10 cellular contexts compared by ENCODE assay signal in genomic region chr7:65268782-65269149, GRCh38.
DNase-seq lines count a peak whose midpoint lies in the region; ATAC-seq, FAIRE-seq and TF ChIP-seq lines count a peak whose summit lies in the region.
"Had no signal": no experiment of that assay in that cellular context is flagged by ENCODE, and none has a peak within 500 bp of the region (broad histone marks: within the 10 kb centered on the region; RNA-seq: fewer than 3 reads in every experiment).

No MANE protein-coding gene starts in this region.

- H3K4me1 Mint-ChIP-seq in stimulated activated naive CD8-positive, alpha-beta T cell treated with anti-CD3 and anti-CD28 coated beads, Interleukin-15, Interleukin-2, amounts not matched to agents 100 ng/mL and 50 ng/mL, for 24 hours (ENCODE audit: low read depth) = peaks cover 11% of the 10 kb centered on the region
- peaks cover 3% of the 10 kb centered on the region for H3K4me1 Mint-ChIP-seq in activated CD8-positive, alpha-beta T cell treated with anti-CD3 and anti-CD28 coated beads for 36 hours (ENCODE audit: low read depth)
- peaks cover 15% of the 10 kb centered on the region for H3K4me1 Mint-ChIP-seq in type B pancreatic cell (ENCODE audit: unreplicated experiment)

- POLR2A ChIA-PET in activated CD8-positive, alpha-beta T cell treated with anti-CD3 and anti-CD28 coated beads for 36 hours (lab: Charles Lee) = no interaction called here

- H3K9me3 ChIP-seq in iPS-20b (ENCODE audit: insufficient read depth, low read depth, low read length) = no peaks in the 10 kb centered on the region

- no peak for DNase-seq in stimulated activated naive CD8-positive, alpha-beta T cell treated with anti-CD3 and anti-CD28 coated beads, Interleukin-15, Interleukin-2, amounts not matched to agents 100 U/mL and 50 U/mL, for 24 hours
- DNase-seq in activated CD8-positive, alpha-beta T cell treated with anti-CD3 and anti-CD28 coated beads for 36 hours = no peak
- DNase-seq in type B pancreatic cell (ENCODE audit: extremely low spot score, unreplicated experiment) (no peak), frontal cortex (ENCODE audit: low spot score in 2 of 2) (no peak), NCI-H2107 treated with DMSO at 0.1 percent for 48 hours (lab: John Stamatoyannopoulos, UW; ENCODE audit: unreplicated experiment) (no peak)
- DNase-seq: activated gamma-delta T cell treated with Interleukin-2 at 50 U/mL for 16 hours, MV-4-11 had no signal

- H3K9me3 Mint-ChIP-seq in stimulated activated naive CD8-positive, alpha-beta T cell treated with anti-CD3 and anti-CD28 coated beads, Interleukin-15, Interleukin-2, amounts not matched to agents 100 ng/mL and 50 ng/mL, for 24 hours = peaks cover 1% of the 10 kb centered on the region
- H3K9me3 Mint-ChIP-seq in activated CD8-positive, alpha-beta T cell treated with anti-CD3 and anti-CD28 coated beads for 36 hours = peaks cover 2% of the 10 kb centered on the region
- H3K9me3 Mint-ChIP-seq in type B pancreatic cell = peaks cover 7% of the 10 kb centered on the region

- H3K27me3 Mint-ChIP-seq in stimulated activated naive CD8-positive, alpha-beta T cell treated with anti-CD3 and anti-CD28 coated beads, Interleukin-15, Interleukin-2, amounts not matched to agents 100 ng/mL and 50 ng/mL, for 24 hours = peaks cover 61% of the 10 kb centered on the region
- peaks cover 35% of the 10 kb centered on the region for H3K27me3 Mint-ChIP-seq in activated CD8-positive, alpha-beta T cell treated with anti-CD3 and anti-CD28 coated beads for 36 hours
- H3K27me3 Mint-ChIP-seq in type B pancreatic cell = peaks cover 16% of the 10 kb centered on the region

- peaks cover 12% of the 10 kb centered on the region for H3K27me3 ChIP-seq in iPS-20b (ENCODE audit: insufficient read depth, low read length)

- no peak overlapping the region for H3K27ac ChIP-seq in iPS-20b (ENCODE audit: low read length)

- peak overlapping the region; percentile 77 for H3K4me3 Mint-ChIP-seq in stimulated activated naive CD8-positive, alpha-beta T cell treated with anti-CD3 and anti-CD28 coated beads, Interleukin-15, Interleukin-2, amounts not matched to agents 100 ng/mL and 50 ng/mL, for 24 hours
- H3K4me3 Mint-ChIP-seq in activated CD8-positive, alpha-beta T cell treated with anti-CD3 and anti-CD28 coated beads for 36 hours = peak overlapping the region; percentile 76
- peak overlapping the region; percentile 98 for H3K4me3 Mint-ChIP-seq in type B pancreatic cell

- peak overlapping the region; percentile 99 for H3K4me3 ChIP-seq in iPS-20b (ENCODE audit: low read length)

- TF ChIP-seq CTCF in activated CD8-positive, alpha-beta T cell treated with anti-CD3 and anti-CD28 coated beads for 36 hours (IDR thresholded peaks at IDR 0.05) = no peak
- no peak for TF ChIP-seq CTCF in type B pancreatic cell (conservative IDR thresholded peaks at IDR 0.05)

- H3K36me3 Mint-ChIP-seq in stimulated activated naive CD8-positive, alpha-beta T cell treated with anti-CD3 and anti-CD28 coated beads, Interleukin-15, Interleukin-2, amounts not matched to agents 100 ng/mL and 50 ng/mL, for 24 hours (ENCODE audit: low read depth) = no peaks in the 10 kb centered on the region
- H3K36me3 Mint-ChIP-seq in activated CD8-positive, alpha-beta T cell treated with anti-CD3 and anti-CD28 coated beads for 36 hours (ENCODE audit: low read depth) = no peaks in the 10 kb centered on the region
- H3K36me3 Mint-ChIP-seq in type B pancreatic cell = peaks cover 11% of the 10 kb centered on the region

- intact Hi-C loops in activated CD8-positive, alpha-beta T cell treated with anti-CD3 and anti-CD28 coated beads for 36 hours (cut with micrococcal nuclease) = no loop called here

- no peak for FAIRE-seq in frontal cortex (lab: Jason Lieb, UNC)

- H3K4me1 ChIP-seq in iPS-20b (ENCODE audit: insufficient read depth, low read length) = no peaks in the 10 kb centered on the region

- ATAC-seq in stimulated activated naive CD8-positive, alpha-beta T cell treated with anti-CD3 and anti-CD28 coated beads, Interleukin-15, Interleukin-2, amounts not matched to agents 100 U/mL and 50 U/mL, for 24 hours = no peak
- no peak for ATAC-seq in activated CD8-positive, alpha-beta T cell treated with anti-CD3 and anti-CD28 coated beads for 36 hours
- ATAC-seq in HG03095 (IDR thresholded peaks at IDR 0.05; ENCODE audit: unreplicated experiment) = no peak

- no peak overlapping the region for H3K9ac ChIP-seq in iPS-20b (ENCODE audit: low read depth, low read length)

- no peak overlapping the region for H3K27ac Mint-ChIP-seq in stimulated activated naive CD8-positive, alpha-beta T cell treated with anti-CD3 and anti-CD28 coated beads, Interleukin-15, Interleukin-2, amounts not matched to agents 100 ng/mL and 50 ng/mL, for 24 hours
- no peak overlapping the region for H3K27ac Mint-ChIP-seq in activated CD8-positive, alpha-beta T cell treated with anti-CD3 and anti-CD28 coated beads for 36 hours
- H3K27ac Mint-ChIP-seq in type B pancreatic cell = peak overlapping the region; percentile 88

- no peaks in the 10 kb centered on the region for H3K36me3 ChIP-seq in iPS-20b (ENCODE audit: insufficient read depth, low read depth, low read length)

- CTCF ChIA-PET in activated CD8-positive, alpha-beta T cell treated with anti-CD3 and anti-CD28 coated beads for 36 hours (lab: Charles Lee) = interaction anchor here (1.2 kb wide), 1 partner anchor 39 kb away, joined by 6 read pairs; no protein-coding TSS in a partner anchor
